In the genomic region with DNA sequence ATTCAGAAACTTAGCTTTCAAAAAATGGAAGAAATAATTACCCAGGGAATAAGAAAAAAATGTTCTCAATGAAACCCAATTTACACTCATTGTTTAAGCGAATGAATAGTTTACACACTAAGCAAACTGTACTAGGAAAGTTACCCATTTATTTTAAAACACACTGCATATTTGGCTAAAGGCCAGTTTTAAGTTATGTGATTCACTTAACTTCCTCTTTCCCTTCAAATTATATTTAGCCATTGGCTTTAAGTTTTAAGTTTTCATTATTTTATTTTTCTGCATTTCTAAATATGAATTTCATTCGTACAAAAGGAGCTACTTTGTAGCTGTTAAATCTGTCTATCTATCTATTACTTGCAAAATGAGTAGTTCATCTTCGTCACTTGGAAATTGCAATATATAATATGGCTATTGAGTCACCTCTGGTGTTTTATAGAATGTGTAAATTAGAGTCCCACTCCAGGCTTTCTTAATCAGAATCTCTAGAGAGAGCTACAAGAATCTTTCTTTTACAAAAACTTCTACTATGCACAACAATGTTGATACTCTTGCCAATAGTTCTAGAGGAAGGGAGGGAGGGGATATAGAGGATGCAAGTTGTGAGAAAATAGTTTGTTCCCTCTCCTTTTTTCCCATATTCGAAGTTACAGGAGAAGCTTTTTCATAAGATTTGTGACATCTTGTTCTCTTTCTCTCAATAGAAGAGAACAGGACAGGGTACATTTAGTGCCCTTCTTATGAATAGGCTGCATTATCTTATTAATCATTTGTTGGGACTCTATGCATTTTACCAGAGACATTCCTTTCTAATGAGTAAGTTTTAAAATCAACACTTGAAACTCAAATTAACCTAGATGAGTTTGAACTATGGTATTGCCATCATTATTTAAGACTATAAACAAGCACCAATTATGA, we compare ENCODE assay signal across 14 cellular contexts. TPM values are rescaled to one million over a fixed set of nuclear protein-coding genes. Genes with fewer than 3 reads are reported as not detected.
DNase-seq lines count a peak whose midpoint lies in the region; TF ChIP-seq lines count a peak whose summit lies in the region.
"Had no signal": no experiment of that assay in that cellular context is flagged by ENCODE, and none has a peak within 500 bp of the region (broad histone marks: within the 10 kb centered on the region; RNA-seq: fewer than 3 reads in every experiment).

No MANE protein-coding gene starts in this region.

- POLR2A ChIA-PET in activated CD4-positive, alpha-beta memory T cell treated with anti-CD3 and anti-CD28 coated beads for 36 hours (lab: Charles Lee): no interaction called here

- H3K27ac ChIP-seq in mammary epithelial cell (ENCODE audit: insufficient read depth, low read depth, low read length): peak overlapping the region; percentile 80

- H3K79me2 ChIP-seq in mammary epithelial cell (ENCODE audit: insufficient read depth, low read length): no peaks in the 10 kb centered on the region

- CTCF ChIA-PET in mammary epithelial cell (lab: Charles Lee; ENCODE audit: low non-redundant PET): no interaction called here
- CTCF ChIA-PET in activated CD4-positive, alpha-beta memory T cell treated with anti-CD3 and anti-CD28 coated beads for 36 hours (lab: Charles Lee): no interaction called here

- H3K9ac ChIP-seq in mammary epithelial cell (ENCODE audit: insufficient read depth, low read length): no peak overlapping the region

- H3K27me3 ChIP-seq in mammary epithelial cell (ENCODE audit: insufficient read depth, low read length): no peaks in the 10 kb centered on the region

- H3K4me1 Mint-ChIP-seq in activated CD4-positive, alpha-beta memory T cell treated with anti-CD3 and anti-CD28 coated beads for 36 hours (ENCODE audit: low read depth): no peaks in the 10 kb centered on the region
- H3K4me1 Mint-ChIP-seq: central memory CD8-positive, alpha-beta T cell had no signal

- no peak for TF ChIP-seq POLR2A in NB4 (IDR thresholded peaks at IDR 0.05; ENCODE audit: extremely low read depth, insufficient read length)

- no peaks in the 10 kb centered on the region for H3K9me3 Mint-ChIP-seq in activated CD4-positive, alpha-beta memory T cell treated with anti-CD3 and anti-CD28 coated beads for 36 hours
- H3K9me3 Mint-ChIP-seq: central memory CD8-positive, alpha-beta T cell had no signal

- H4K20me1 ChIP-seq in mammary epithelial cell (ENCODE audit: insufficient read depth, low read length): no peaks in the 10 kb centered on the region

- H3K36me3 Mint-ChIP-seq in activated CD4-positive, alpha-beta memory T cell treated with anti-CD3 and anti-CD28 coated beads for 36 hours: no peaks in the 10 kb centered on the region

- in situ Hi-C loops in mammary epithelial cell (cut with MboI; ENCODE audit: low sequenced_read_pairs in 2 of 2): no loop called here

- dilution Hi-C loops in mammary epithelial cell (cut with HindIII; ENCODE audit: low sequenced_read_pairs): no loop called here

- intact Hi-C loops in mammary epithelial cell (cut with micrococcal nuclease): no loop called here
- intact Hi-C loops in activated CD4-positive, alpha-beta memory T cell treated with anti-CD3 and anti-CD28 coated beads for 36 hours (cut with micrococcal nuclease): no loop called here

- DNase-seq in COLO829 (ENCODE audit: low spot score) (peak; percentile 35), NB4 (ENCODE audit: low read depth) (peak; percentile 7), mammary epithelial cell (peak; percentile 32), kidney tubule cell (ENCODE audit: low spot score) (peak; percentile 49), GDM1 (lab: John Stamatoyannopoulos, UW) (no peak), GM19238 (ENCODE audit: insufficient read length, low spot score) (no peak), SW480 (ENCODE audit: low spot score) (no peak)
- no peak for DNase-seq in activated CD4-positive, alpha-beta memory T cell treated with anti-CD3 and anti-CD28 coated beads for 36 hours
- DNase-seq: activated CD4-positive, alpha-beta T cell treated with anti-CD3 and anti-CD28 coated beads, Interleukin-2, amount 50 U/mL, for 4 hours; NCI-H187; NCI-H748 treated with DMSO at 0.1 percent for 48 hours; stimulated activated CD8-positive, alpha-beta memory T cell treated with anti-CD3 and anti-CD28 coated beads, Interleukin-4, amount 100 ng/mL, for 48 hours had no signal

- H3K9me3 ChIP-seq in mammary epithelial cell (replicated peaks; ENCODE audit: insufficient read depth, low read length): no peaks in the 10 kb centered on the region
- H3K9me3 ChIP-seq: HAP-1 had no signal

- peak overlapping the region; percentile 92 for H3K4me2 ChIP-seq in mammary epithelial cell (ENCODE audit: insufficient read depth, low read depth, low read length)

- H3K36me3 ChIP-seq in mammary epithelial cell (ENCODE audit: insufficient read depth, low read length): no peaks in the 10 kb centered on the region
- H3K36me3 ChIP-seq: HAP-1 had no signal

- WGBS in mammary epithelial cell (ENCODE audit: low coverage, missing lambda C conversion rate): 34% methylated on average over 4 of the region's 4 CpGs

- H2AFZ ChIP-seq in mammary epithelial cell (ENCODE audit: low read depth, low read length): peak overlapping the region; percentile 59

- no peak overlapping the region for H3K27ac Mint-ChIP-seq in activated CD4-positive, alpha-beta memory T cell treated with anti-CD3 and anti-CD28 coated beads for 36 hours

- H3K4me3 Mint-ChIP-seq in activated CD4-positive, alpha-beta memory T cell treated with anti-CD3 and anti-CD28 coated beads for 36 hours: no peak overlapping the region
- H3K4me3 Mint-ChIP-seq: central memory CD8-positive, alpha-beta T cell had no signal

- peaks cover 19% of the 10 kb centered on the region for H3K4me1 ChIP-seq in mammary epithelial cell (ENCODE audit: insufficient read depth, low read length)

- H3K27me3 Mint-ChIP-seq in activated CD4-positive, alpha-beta memory T cell treated with anti-CD3 and anti-CD28 coated beads for 36 hours: no peaks in the 10 kb centered on the region
- H3K27me3 Mint-ChIP-seq: central memory CD8-positive, alpha-beta T cell had no signal

- H3K4me3 ChIP-seq in NB4 (ENCODE audit: low read depth, low read length) (no peak overlapping the region), mammary epithelial cell (replicated peaks in 1 of 3; ENCODE audit: insufficient read depth in 1 of 3, low read depth in 2 of 3, low read length in 3 of 3) (peak overlapping the region in 1 of 3 experiments; percentile 39)
- H3K4me3 ChIP-seq: HAP-1 had no signal

- no TSS peak for BruUV-seq in mammary epithelial cell (replicated peaks; lab: Mats Ljungman, UMichigan)

- no peak for TF ChIP-seq CTCF in NB4 (IDR thresholded peaks at IDR 0.05; ENCODE audit: low read depth, low read length)
- no peak for TF ChIP-seq CTCF in mammary epithelial cell (conservative IDR thresholded peaks at IDR 0.05 in 1 of 2, IDR thresholded peaks at IDR 0.05 in 1 of 2; ENCODE audit: extremely low read depth in 1 of 2, insufficient read depth in 1 of 2, low read depth in 1 of 2, low read length in 2 of 2)

RNA-seq across cellular contexts. Expression of a gene that starts 41.8 kb away (rescaled TPM):
- under 1 TPM; under 0.01 to 0.21 TPM for total RNA-seq in mammary epithelial cell
- polyA plus RNA-seq in mammary epithelial cell: 0.19 TPM
- not detected for polyA minus RNA-seq in mammary epithelial cell
- total RNA-seq in activated CD4-positive, alpha-beta memory T cell treated with anti-CD3 and anti-CD28 coated beads for 36 hours: under 1 TPM; 0.68 to 0.76 TPM

Comparison
In these comparisons a context has a peak if more than half of its experiments do, and no peak if none do; other contexts are left out.
1. DNase-seq: peak in COLO829 (single experiment), NB4 (single experiment), mammary epithelial cell (single experiment) and kidney tubule cell (single experiment); none in activated CD4-positive, alpha-beta memory T cell treated with anti-CD3 and anti-CD28 coated beads for 36 hours (single experiment), GDM1 (single experiment), GM19238 (single experiment) and SW480 (single experiment).